10 cellular contexts compared by ENCODE assay signal in the genomic region with DNA sequence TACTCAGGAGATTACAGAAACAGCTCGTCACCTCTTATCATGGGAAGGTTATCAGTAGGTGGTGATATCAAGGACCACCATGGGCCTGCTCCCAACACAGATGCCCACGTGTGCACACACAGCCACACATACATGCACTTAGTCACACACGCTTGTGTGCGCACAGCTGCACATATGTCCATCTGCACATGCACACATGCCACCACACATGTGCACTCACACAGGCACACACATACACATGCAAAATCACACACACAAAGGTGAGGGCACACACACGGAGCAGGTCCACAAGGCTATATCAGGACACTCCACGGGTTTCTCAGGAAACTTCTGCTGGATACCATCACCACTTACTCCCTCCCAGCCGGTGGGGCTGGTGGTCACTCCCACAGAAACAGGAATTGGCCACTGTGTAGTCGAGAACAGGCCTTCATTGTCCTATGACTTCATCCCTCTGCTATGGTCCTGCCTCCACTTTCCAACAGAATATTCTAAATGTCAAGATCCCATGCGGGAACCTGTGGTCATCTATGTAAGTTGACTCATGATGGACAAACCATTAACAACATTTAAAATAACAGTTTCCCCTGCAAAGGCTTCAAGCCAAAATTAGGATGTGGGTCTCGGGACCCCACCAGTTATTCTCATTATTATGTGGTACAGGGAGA. TPM values are rescaled to one million over a fixed set of nuclear protein-coding genes. Genes with fewer than 3 reads are reported as not detected.
DNase-seq lines count a peak whose midpoint lies in the region; ATAC-seq and TF ChIP-seq lines count a peak whose summit lies in the region.
"Had no signal": no experiment of that assay in that cellular context is flagged by ENCODE, and none has a peak within 500 bp of the region (broad histone marks: within the 10 kb centered on the region; RNA-seq: fewer than 3 reads in every experiment).

No MANE protein-coding gene starts in this region.

- peak overlapping the region; percentile 79 for H3K4me3 Mint-ChIP-seq in type B pancreatic cell
- H3K4me3 Mint-ChIP-seq in activated CD4-positive, alpha-beta memory T cell treated with anti-CD3 and anti-CD28 coated beads, Interleukin-2, amount 10 ng/mL, durations not matched to agents 7 days and 5 days: no peak overlapping the region

- peak overlapping the region; percentile 90 for H3K27ac Mint-ChIP-seq in type B pancreatic cell
- H3K27ac Mint-ChIP-seq in activated CD4-positive, alpha-beta memory T cell treated with anti-CD3 and anti-CD28 coated beads, Interleukin-2, amount 10 ng/mL, durations not matched to agents 7 days and 5 days: no peak overlapping the region

- CTCF ChIA-PET in activated CD4-positive, alpha-beta memory T cell treated with anti-CD3 and anti-CD28 coated beads, Interleukin-2, amount 10 ng/mL, durations not matched to agents 7 days and 5 days (lab: Charles Lee): interaction anchor here (1.1 to 4.7 kb wide), 3 partner anchors 10 to 29 kb away, joined by 3 to 72 read pairs (median 35); no protein-coding TSS in a partner anchor

- H3K27me3 Mint-ChIP-seq in type B pancreatic cell: no peaks in the 10 kb centered on the region
- no peaks in the 10 kb centered on the region for H3K27me3 Mint-ChIP-seq in activated CD4-positive, alpha-beta memory T cell treated with anti-CD3 and anti-CD28 coated beads, Interleukin-2, amount 10 ng/mL, durations not matched to agents 7 days and 5 days

- H3K36me3 Mint-ChIP-seq in type B pancreatic cell: peaks cover 16% of the 10 kb centered on the region
- peaks cover 31% of the 10 kb centered on the region for H3K36me3 Mint-ChIP-seq in activated CD4-positive, alpha-beta memory T cell treated with anti-CD3 and anti-CD28 coated beads, Interleukin-2, amount 10 ng/mL, durations not matched to agents 7 days and 5 days (ENCODE audit: low read depth)

- H3K9me3 Mint-ChIP-seq in type B pancreatic cell: no peaks in the 10 kb centered on the region
- H3K9me3 Mint-ChIP-seq in activated CD4-positive, alpha-beta memory T cell treated with anti-CD3 and anti-CD28 coated beads, Interleukin-2, amount 10 ng/mL, durations not matched to agents 7 days and 5 days: no peaks in the 10 kb centered on the region

- POLR2A ChIA-PET in activated CD4-positive, alpha-beta memory T cell treated with anti-CD3 and anti-CD28 coated beads, Interleukin-2, amount 10 ng/mL, durations not matched to agents 7 days and 5 days (lab: Charles Lee): no interaction called here

- H3K4me1 Mint-ChIP-seq in type B pancreatic cell (ENCODE audit: unreplicated experiment): peaks cover 32% of the 10 kb centered on the region
- H3K4me1 Mint-ChIP-seq in activated CD4-positive, alpha-beta memory T cell treated with anti-CD3 and anti-CD28 coated beads, Interleukin-2, amount 10 ng/mL, durations not matched to agents 7 days and 5 days: peaks cover 48% of the 10 kb centered on the region

- H3K4me3 ChIP-seq in astrocyte of the cerebellum (ENCODE audit: low read depth, low read length): no peak overlapping the region

- in situ Hi-C loops in astrocyte of the cerebellum (cut with HindIII; ENCODE audit: low sequenced_read_pairs): loop anchor here (5.0 kb wide), 1 partner anchor 57 kb away; a partner anchor contains a TSS

- ATAC-seq in left ventricle myocardium superior: peak; percentile 21
- no peak for ATAC-seq in Right ventricle myocardium inferior
- no peak for ATAC-seq in HG03095 (IDR thresholded peaks at IDR 0.05; ENCODE audit: unreplicated experiment)
- ATAC-seq in GM21390 (IDR thresholded peaks at IDR 0.05; ENCODE audit: unreplicated experiment): no peak

- TF ChIP-seq CTCF in astrocyte of the cerebellum (IDR thresholded peaks at IDR 0.05; ENCODE audit: low read depth, low read length, missing control alignments) (no peak), type B pancreatic cell (conservative IDR thresholded peaks at IDR 0.05) (no peak)

- DNase-seq in left ventricle myocardium superior (peak; percentile 31), Right ventricle myocardium inferior (ENCODE audit: missing footprints) (no peak), astrocyte of the cerebellum (ENCODE audit: low read depth) (peak; percentile 63), medulla oblongata (ENCODE audit: extremely low spot score) (peak; percentile 37), type B pancreatic cell (ENCODE audit: extremely low spot score, unreplicated experiment) (no peak)
- no peak for DNase-seq in activated CD4-positive, alpha-beta memory T cell treated with anti-CD3 and anti-CD28 coated beads, Interleukin-2, amount 10 ng/mL, durations not matched to agents 7 days and 5 days
- DNase-seq: NCI-H2081 treated with DMSO at 0.1 percent for 48 hours; stimulated activated CD4-positive, alpha-beta T cell treated with anti-CD3 and anti-CD28 coated beads, Interleukin-2, amount 100 ng/mL, for 48 hours had no signal

- intact Hi-C loops in left ventricle myocardium superior (cut with micrococcal nuclease): no loop called here
- intact Hi-C loops in Right ventricle myocardium inferior (cut with DNase I): loop anchor here (5.0 kb wide), 1 partner anchor 113 kb away; no protein-coding TSS in a partner anchor

RNA-seq across cellular contexts. Expression of a gene that starts 2.2 kb away (rescaled TPM):
- total RNA-seq in left ventricle myocardium superior (23.9 TPM), Right ventricle myocardium inferior (29.4 TPM), type B pancreatic cell (ENCODE audit: low replicate concordance) (45.4 and 46.4 TPM in 2 replicates)
- total RNA-seq in activated CD4-positive, alpha-beta memory T cell treated with anti-CD3 and anti-CD28 coated beads, Interleukin-2, amount 10 ng/mL, durations not matched to agents 7 days and 5 days: 10 to 100 TPM; 24.0 to 27.4 TPM

RNA-seq across cellular contexts. Expression of a gene that starts 42.8 kb away (rescaled TPM):
- total RNA-seq in left ventricle myocardium superior: 64.8 TPM
- total RNA-seq in Right ventricle myocardium inferior: 61.6 TPM
- total RNA-seq in type B pancreatic cell (ENCODE audit: low replicate concordance): 64.9 and 65.0 TPM in 2 replicates
- total RNA-seq in activated CD4-positive, alpha-beta memory T cell treated with anti-CD3 and anti-CD28 coated beads, Interleukin-2, amount 10 ng/mL, durations not matched to agents 7 days and 5 days: 10 to 100 TPM; 12.3 to 13.5 TPM

RNA-seq across cellular contexts. Expression of a gene that starts 56.5 kb away (rescaled TPM):
- 30.4 TPM for total RNA-seq in left ventricle myocardium superior
- total RNA-seq in Right ventricle myocardium inferior: 29.1 TPM
- total RNA-seq in type B pancreatic cell (ENCODE audit: low replicate concordance): 48.5 and 54.4 TPM in 2 replicates
- 10 to 100 TPM; 25.7 to 28.0 TPM for total RNA-seq in activated CD4-positive, alpha-beta memory T cell treated with anti-CD3 and anti-CD28 coated beads, Interleukin-2, amount 10 ng/mL, durations not matched to agents 7 days and 5 days

Comparison
In these comparisons a context has a peak if more than half of its experiments do, and no peak if none do; other contexts are left out.
1. DNase-seq: peak in left ventricle myocardium superior (single experiment), astrocyte of the cerebellum (single experiment) and medulla oblongata (single experiment); none in Right ventricle myocardium inferior (single experiment), type B pancreatic cell (single experiment) and activated CD4-positive, alpha-beta memory T cell treated with anti-CD3 and anti-CD28 coated beads, Interleukin-2, amount 10 ng/mL, durations not matched to agents 7 days and 5 days (single experiment).